34 cellular contexts compared by ENCODE assay signal in the genomic region with DNA sequence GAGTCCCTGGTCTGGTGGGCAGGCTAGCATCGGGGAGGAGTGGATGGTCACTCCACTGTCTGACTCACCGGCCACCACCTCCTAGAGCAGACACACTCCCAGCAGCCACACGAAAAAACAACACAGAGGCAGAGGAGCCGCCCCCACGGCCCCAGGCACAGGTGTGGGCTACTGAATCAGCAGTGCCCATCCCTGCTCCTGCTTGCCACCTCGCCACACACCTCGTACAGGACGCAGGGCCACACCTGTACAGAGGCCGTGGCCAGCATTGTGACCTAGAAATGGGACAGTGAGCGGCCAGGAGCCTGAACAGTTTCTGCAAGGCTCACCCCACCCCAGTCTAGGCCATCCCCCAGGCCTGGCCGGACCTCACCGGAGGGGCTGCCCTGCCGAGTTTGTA. TPM values are rescaled to one million over a fixed set of nuclear protein-coding genes. Genes with fewer than 3 reads are reported as not detected.
A peak's percentile ranks its signal among the peaks of the same experiment; 100 is the strongest.
DNase-seq lines count a peak whose midpoint lies in the region; ATAC-seq and FAIRE-seq lines count a peak whose summit lies in the region.
"Had no signal": no experiment of that assay in that cellular context is flagged by ENCODE, and none has a peak within 500 bp of the region (broad histone marks: within the 10 kb centered on the region; RNA-seq: fewer than 3 reads in every experiment).

No MANE protein-coding gene starts in this region.

- H3K4me1 ChIP-seq in BLaER1 (peaks cover 41% of the 10 kb centered on the region), aorta (ENCODE audit: control insufficient read depth in 1 of 2, insufficient read depth in 2 of 2, low read length in 2 of 2) (no peaks in the 10 kb centered on the region)

- H3K9ac ChIP-seq in BLaER1 = no peak overlapping the region

- no peak for ATAC-seq in aorta (ENCODE audit: low FRiP score)
- ATAC-seq: sciatic nerve; stimulated activated effector memory CD8-positive, alpha-beta T cell treated with anti-CD3 and anti-CD28 coated beads, Interleukin-12 subunit alpha, Interleukin-12 subunit beta, amount 100 ng/mL, for 72 hours; WTC11 had no signal

- no peaks in the 10 kb centered on the region for H3K9me3 ChIP-seq in BLaER1
- no peaks in the 10 kb centered on the region for H3K9me3 ChIP-seq in aorta (ENCODE audit: control insufficient read depth, low read length)

- H4K20me1 ChIP-seq in BLaER1 = no peaks in the 10 kb centered on the region

- peak overlapping the region; percentile 52; the same call in 1 of the 2 replicates for H3K4me2 ChIP-seq in BLaER1

- WGBS in aorta, 2 donors = 87% methylated on average over 13 of the region's 13 CpGs

- FAIRE-seq in RCC 7860 (lab: Jason Lieb, UNC) = no peak

- no peaks in the 10 kb centered on the region for H3K36me3 ChIP-seq in BLaER1
- H3K36me3 ChIP-seq in aorta (ENCODE audit: control insufficient read depth in 1 of 2, insufficient read depth in 2 of 2, low read length in 1 of 2) = no peaks in the 10 kb centered on the region

- intact Hi-C loops in aorta (cut with DNase I) = no loop called here

- peak; percentile 20 for DNase-seq in RCC 7860 (ENCODE audit: low spot score)
- peak; percentile 54 for DNase-seq in epithelial cell of prostate (ENCODE audit: low read depth, low spot score)
- DNase-seq in renal cortical epithelial cell (ENCODE audit: low read depth) = peak; percentile 16
- no peak for DNase-seq in H4 (ENCODE audit: low spot score)
- no peak for DNase-seq in aorta
- DNase-seq in activated T-cell treated with anti-CD3 and anti-CD28 coated beads, Interleukin-2, amount 50 U/mL, for 48 hours = no peak
- DNase-seq in NCI-H2227 treated with DMSO at 0.1 percent for 48 hours (lab: John Stamatoyannopoulos, UW) = no peak
- DNase-seq: activated CD4-positive, alpha-beta T cell treated with anti-CD3 and anti-CD28 coated beads, Interleukin-2, amount 10 ng/mL, durations not matched to agents 7 days and 5 days; activated T-cell treated with anti-CD3 and anti-CD28 coated beads, Interleukin-2, amount 50 U/mL, for 24 hours; AML-193; CD4-positive, alpha-beta memory T cell; central memory CD4-positive, alpha-beta T cell; cortex of kidney; effector memory CD4-positive, alpha-beta T cell; foreskin fibroblast; GDM1; head of caudate nucleus; naive B cell; NCI-H146; NCI-H446; NCI-H748 treated with DMSO at 0.1 percent for 48 hours; nucleus accumbens; RPMI8226; stimulated activated CD4-positive, alpha-beta T cell treated with anti-CD3 and anti-CD28 coated beads, Interleukin-4, amount 100 ng/mL, for 4 hours; T-helper 1 cell had no signal

- no peaks in the 10 kb centered on the region for H3K27me3 ChIP-seq in BLaER1
- no peaks in the 10 kb centered on the region for H3K27me3 ChIP-seq in aorta (ENCODE audit: control insufficient read depth in 1 of 2, insufficient read depth in 2 of 2, low read length in 1 of 2)

- H3K27ac ChIP-seq in BLaER1 (peak overlapping the region; percentile 49; the same call in 1 of the 2 replicates), epithelial cell of prostate (peak overlapping the region; percentile 97), aorta (ENCODE audit: low read depth in 1 of 2, low read length in 2 of 2) (no peak overlapping the region)

- H3K4me3 ChIP-seq in BLaER1 (no peak overlapping the region), aorta (ENCODE audit: low read length in 2 of 2) (no peak overlapping the region)

RNA-seq across cellular contexts. Expression of gene TRIM29, which starts 14.0 kb away (rescaled TPM):
- 0.69 and 2.4 TPM in 2 replicates for total RNA-seq in renal cortical epithelial cell
- 1.4 and 2.8 TPM in 2 replicates for total RNA-seq in H4 (2014; rRNA removed; shearing (Covaris generic))
- total RNA-seq in aorta = 1 to 10 TPM; 1.3 to 3.6 TPM
- polyA plus RNA-seq in aorta = under 1 TPM; 0.13 to 0.38 TPM
- total RNA-seq: A673; activated CD4-positive, alpha-beta T cell treated with anti-CD3 and anti-CD28 coated beads, Interleukin-2, amount 10 ng/mL, durations not matched to agents 7 days and 5 days; activated CD8-positive, alpha-beta memory T cell treated with anti-CD3 and anti-CD28 coated beads for 36 hours; CD4-positive, alpha-beta memory T cell; LHCN-M2; progenitor cell of endocrine pancreas; SK-MEL-5 had no signal
- polyA plus RNA-seq: CD4-positive, alpha-beta memory T cell had no signal

Comparison
In these comparisons a context has a peak if more than half of its experiments do, and no peak if none do; other contexts are left out.
1. H3K27ac ChIP-seq: peak in BLaER1 (single experiment) and epithelial cell of prostate (single experiment); none in aorta (0 of 2).
2. DNase-seq: peak in RCC 7860 (single experiment), epithelial cell of prostate (single experiment) and renal cortical epithelial cell (single experiment); none in H4 (single experiment), aorta (0 of 2), activated T-cell treated with anti-CD3 and anti-CD28 coated beads, Interleukin-2, amount 50 U/mL, for 48 hours (0 of 2) and NCI-H2227 treated with DMSO at 0.1 percent for 48 hours (single experiment).